ENCODE assay signal across 33 cellular contexts in genomic region chr12:33187409-33187808, GRCh38.
"Had no signal": no experiment of that assay in that cellular context is flagged by ENCODE, and none has a peak within 500 bp of the region (broad histone marks: within the 10 kb centered on the region; RNA-seq: fewer than 3 reads in every experiment).

No MANE protein-coding gene starts in this region.

- H3K79me2 ChIP-seq: hepatocyte had no signal

- H3K36me3 Mint-ChIP-seq: activated CD4-positive, alpha-beta memory T cell treated with anti-CD3 and anti-CD28 coated beads for 36 hours; activated CD8-positive, alpha-beta memory T cell treated with anti-CD3 and anti-CD28 coated beads, Interleukin-2, amount 10 ng/mL, durations not matched to agents 7 days and 5 days; activated naive CD4-positive, alpha-beta T cell treated with anti-CD3 and anti-CD28 coated beads, Interleukin-2, amount 50 U/mL, for 24 hours; activated naive CD8-positive, alpha-beta T cell treated with anti-CD3 and anti-CD28 coated beads, Interleukin-2, amount 10 ng/mL, durations not matched to agents 7 days and 5 days; brain had no signal

- H3K27ac ChIP-seq: ascending aorta, breast epithelium, epithelial cell of prostate, esophagus squamous epithelium, gastroesophageal sphincter, heart right ventricle, hepatocyte, WERI-Rb-1 had no signal

- H3K27me3 ChIP-seq: ascending aorta, breast epithelium, esophagus squamous epithelium, gastroesophageal sphincter, heart right ventricle, hepatocyte had no signal

- H3K4me1 ChIP-seq: ascending aorta, breast epithelium, esophagus squamous epithelium, gastroesophageal sphincter, heart right ventricle had no signal

- H3K4me1 Mint-ChIP-seq: activated B cell treated with CpG ODN at 0.5 μM for 24 hours; activated CD4-positive, alpha-beta T cell treated with anti-CD3 and anti-CD28 coated beads for 36 hours; activated CD4-positive, alpha-beta T cell treated with anti-CD3 and anti-CD28 coated beads, Interleukin-2, amount 10 ng/mL, durations not matched to agents 24 days and 14 days; activated CD8-positive, alpha-beta memory T cell treated with anti-CD3 and anti-CD28 coated beads, Interleukin-2, amount 10 ng/mL, durations not matched to agents 7 days and 5 days; activated naive CD4-positive, alpha-beta T cell treated with anti-CD3 and anti-CD28 coated beads, Interleukin-2, amount 50 U/mL, for 24 hours; activated naive CD8-positive, alpha-beta T cell treated with anti-CD3 and anti-CD28 coated beads, Interleukin-2, amount 10 ng/mL, durations not matched to agents 7 days and 5 days; brain; central memory CD8-positive, alpha-beta T cell; T-helper 17 cell had no signal

- H3K4me3 Mint-ChIP-seq: activated B cell treated with CpG ODN at 0.5 μM for 24 hours; activated CD4-positive, alpha-beta memory T cell treated with anti-CD3 and anti-CD28 coated beads for 36 hours; activated CD4-positive, alpha-beta T cell treated with anti-CD3 and anti-CD28 coated beads for 36 hours; activated CD4-positive, alpha-beta T cell treated with anti-CD3 and anti-CD28 coated beads, Interleukin-2, amount 10 ng/mL, durations not matched to agents 24 days and 14 days; activated CD8-positive, alpha-beta memory T cell treated with anti-CD3 and anti-CD28 coated beads, Interleukin-2, amount 10 ng/mL, durations not matched to agents 7 days and 5 days; activated CD8-positive, alpha-beta T cell treated with anti-CD3 and anti-CD28 coated beads, Interleukin-2, amount 10 ng/mL, durations not matched to agents 7 days and 5 days; activated naive CD4-positive, alpha-beta T cell treated with anti-CD3 and anti-CD28 coated beads for 36 hours; activated naive CD4-positive, alpha-beta T cell treated with anti-CD3 and anti-CD28 coated beads, Interleukin-2, amount 50 U/mL, for 24 hours; activated naive CD8-positive, alpha-beta T cell treated with anti-CD3 and anti-CD28 coated beads, Interleukin-2, amount 10 ng/mL, durations not matched to agents 7 days and 5 days; activated T-helper 1 cell treated with anti-CD3 and anti-CD28 coated beads, Interleukin-12 subunit alpha, Interleukin-12 subunit beta, Interleukin-2, Interleukin-4 antibody, amounts not matched to agents 30 ng/mL and 10 ng/mL and 1 ng/mL, durations not matched to agents 14 hours and 24 hours and 36 hours; brain; central memory CD8-positive, alpha-beta T cell; effector memory CD8-positive, alpha-beta T cell; T-helper 17 cell; T-helper 2 cell treated with Interferon-gamma antibody and Interleukin-4, amounts not matched to agents 5 μg/mL and 100 μg/mL, for 36 hours had no signal

- H3K4me3 ChIP-seq: ascending aorta, breast epithelium, esophagus squamous epithelium, gastroesophageal sphincter, heart right ventricle, hepatocyte had no signal

- H3K27me3 Mint-ChIP-seq: activated B cell treated with CpG ODN at 0.5 μM for 24 hours; activated CD4-positive, alpha-beta memory T cell treated with anti-CD3 and anti-CD28 coated beads for 36 hours; activated CD4-positive, alpha-beta T cell treated with anti-CD3 and anti-CD28 coated beads for 36 hours; activated CD4-positive, alpha-beta T cell treated with anti-CD3 and anti-CD28 coated beads, Interleukin-2, amount 10 ng/mL, durations not matched to agents 24 days and 14 days; activated CD8-positive, alpha-beta memory T cell treated with anti-CD3 and anti-CD28 coated beads, Interleukin-2, amount 10 ng/mL, durations not matched to agents 7 days and 5 days; activated naive CD4-positive, alpha-beta T cell treated with anti-CD3 and anti-CD28 coated beads, Interleukin-2, amount 50 U/mL, for 24 hours; activated naive CD8-positive, alpha-beta T cell treated with anti-CD3 and anti-CD28 coated beads, Interleukin-2, amount 10 ng/mL, durations not matched to agents 7 days and 5 days; central memory CD8-positive, alpha-beta T cell; effector memory CD8-positive, alpha-beta T cell; T-helper 17 cell had no signal

- H3K27ac Mint-ChIP-seq: activated B cell treated with CpG ODN at 0.5 μM for 24 hours; activated CD4-positive, alpha-beta memory T cell treated with anti-CD3 and anti-CD28 coated beads for 36 hours; activated CD4-positive, alpha-beta T cell treated with anti-CD3 and anti-CD28 coated beads for 36 hours; activated CD4-positive, alpha-beta T cell treated with anti-CD3 and anti-CD28 coated beads, Interleukin-2, amount 10 ng/mL, durations not matched to agents 24 days and 14 days; activated CD8-positive, alpha-beta memory T cell treated with anti-CD3 and anti-CD28 coated beads, Interleukin-2, amount 10 ng/mL, durations not matched to agents 7 days and 5 days; activated CD8-positive, alpha-beta T cell treated with anti-CD3 and anti-CD28 coated beads, Interleukin-2, amount 10 ng/mL, durations not matched to agents 7 days and 5 days; activated naive CD4-positive, alpha-beta T cell treated with anti-CD3 and anti-CD28 coated beads for 36 hours; activated naive CD4-positive, alpha-beta T cell treated with anti-CD3 and anti-CD28 coated beads, Interleukin-2, amount 50 U/mL, for 24 hours; activated naive CD8-positive, alpha-beta T cell treated with anti-CD3 and anti-CD28 coated beads, Interleukin-2, amount 10 ng/mL, durations not matched to agents 7 days and 5 days; activated T-helper 1 cell treated with anti-CD3 and anti-CD28 coated beads, Interleukin-12 subunit alpha, Interleukin-12 subunit beta, Interleukin-2, Interleukin-4 antibody, amounts not matched to agents 30 ng/mL and 10 ng/mL and 1 ng/mL, durations not matched to agents 14 hours and 24 hours and 36 hours; activated T-helper 2 cell treated with anti-CD3 and anti-CD28 coated beads, Interferon-gamma antibody, Interleukin-2, Interleukin-4, amounts not matched to agents 10 μg/mL and 5 μg/mL and 100 μg/mL, durations not matched to agents 14 hours and 24 hours and 36 hours; brain; effector memory CD8-positive, alpha-beta T cell; T-helper 17 cell; T-helper 2 cell treated with Interferon-gamma antibody and Interleukin-4, amounts not matched to agents 5 μg/mL and 100 μg/mL, for 36 hours had no signal

- H3K4me2 ChIP-seq: hepatocyte had no signal

- DNase-seq: activated B cell treated with CpG ODN at 0.5 μM for 24 hours; activated CD4-positive, alpha-beta memory T cell treated with anti-CD3 and anti-CD28 coated beads for 36 hours; activated CD4-positive, alpha-beta T cell treated with anti-CD3 and anti-CD28 coated beads for 36 hours; activated CD4-positive, alpha-beta T cell treated with anti-CD3 and anti-CD28 coated beads, Interleukin-2, amount 10 ng/mL, durations not matched to agents 24 days and 14 days; activated CD8-positive, alpha-beta memory T cell treated with anti-CD3 and anti-CD28 coated beads, Interleukin-2, amount 10 ng/mL, durations not matched to agents 7 days and 5 days; activated CD8-positive, alpha-beta memory T cell treated with anti-CD3 and anti-CD28 coated beads, Interleukin-2, amount 50 U/mL, for 4 hours; activated CD8-positive, alpha-beta T cell treated with anti-CD3 and anti-CD28 coated beads, Interleukin-2, amount 10 ng/mL, durations not matched to agents 7 days and 5 days; activated effector memory CD4-positive, alpha-beta T cell treated with anti-CD3 and anti-CD28 coated beads, Interleukin-2, amount 50 U/mL, for 16 hours; activated naive CD4-positive, alpha-beta T cell treated with anti-CD3 and anti-CD28 coated beads for 36 hours; activated naive CD8-positive, alpha-beta T cell treated with anti-CD3 and anti-CD28 coated beads, Interleukin-2, amount 10 ng/mL, durations not matched to agents 7 days and 5 days; activated T-cell treated with anti-CD3 and anti-CD28 coated beads, Interleukin-2, amount 50 U/mL, for 1 hour; activated T-cell treated with anti-CD3 and anti-CD28 coated beads, Interleukin-2, amount 50 U/mL, for 48 hours; cortex of kidney; dermis blood vessel endothelial cell; effector CD4-positive, alpha-beta T cell; effector memory CD8-positive, alpha-beta T cell; esophagus squamous epithelium; foreskin melanocyte; heart right ventricle; T-helper 17 cell; T1000; WERI-Rb-1 had no signal

- H3K9me3 ChIP-seq: ascending aorta, breast epithelium had no signal

- H2AFZ ChIP-seq: hepatocyte had no signal

- H3K36me3 ChIP-seq: ascending aorta, breast epithelium, esophagus squamous epithelium, gastroesophageal sphincter, heart right ventricle, WERI-Rb-1 had no signal
